In the genomic region with DNA sequence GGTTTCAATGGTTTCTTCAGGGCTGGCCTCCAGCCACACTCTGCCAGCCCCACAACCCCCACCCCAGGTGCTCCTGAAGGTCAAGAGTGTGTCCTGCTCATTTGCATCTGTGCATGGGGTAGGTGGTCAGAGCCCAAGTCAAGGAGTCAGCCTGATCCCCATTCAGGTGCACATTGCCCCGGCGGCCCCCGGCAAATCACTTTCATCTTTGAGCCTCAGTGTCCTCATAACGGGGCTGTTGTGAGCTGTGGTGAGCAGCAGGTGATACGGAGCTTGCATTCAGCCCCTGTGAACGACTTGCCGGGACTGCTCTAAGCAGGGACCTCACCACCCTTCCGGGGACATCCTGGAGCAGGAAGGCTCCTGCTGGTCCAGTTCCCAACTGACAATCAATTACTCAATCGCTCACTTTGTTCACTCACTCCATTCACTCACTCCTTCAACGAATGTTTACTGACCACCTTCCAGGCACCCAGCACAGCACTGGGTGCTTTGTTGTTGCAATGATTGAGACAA, we compare ENCODE assay signal across 16 cellular contexts.
"Had no signal": no experiment of that assay in that cellular context is flagged by ENCODE, and none has a peak within 500 bp of the region (broad histone marks: within the 10 kb centered on the region; RNA-seq: fewer than 3 reads in every experiment).

No MANE protein-coding gene starts in this region.

- H3K4me3 Mint-ChIP-seq: activated naive CD4-positive, alpha-beta T cell treated with anti-CD3 and anti-CD28 coated beads, Interleukin-2, amount 50 U/mL, for 24 hours; neural crest cell; stimulated activated naive CD8-positive, alpha-beta T cell treated with anti-CD3 and anti-CD28 coated beads, Interleukin-15, Interleukin-2, amounts not matched to agents 100 ng/mL and 50 ng/mL, for 24 hours had no signal

- H3K4me3 ChIP-seq: adrenal gland, cardiac muscle cell, ovary, testis had no signal

- DNase-seq: activated CD4-positive, alpha-beta T cell treated with anti-CD3 and anti-CD28 coated beads, Interleukin-2, amount 50 U/mL, for 48 hours; glutamatergic neuron; kidney glomerular epithelial cell; mesenchymal stem cell; ovary; T-helper 1 cell; testis had no signal

- H3K4me1 ChIP-seq: foreskin keratinocyte, testis had no signal

- H3K27ac Mint-ChIP-seq: activated naive CD4-positive, alpha-beta T cell treated with anti-CD3 and anti-CD28 coated beads, Interleukin-2, amount 50 U/mL, for 24 hours; activated T-helper 2 cell treated with anti-CD3 and anti-CD28 coated beads, Interferon-gamma antibody, Interleukin-2, Interleukin-4, amounts not matched to agents 10 μg/mL and 5 μg/mL and 100 μg/mL, durations not matched to agents 14 hours and 24 hours and 36 hours; stimulated activated naive CD8-positive, alpha-beta T cell treated with anti-CD3 and anti-CD28 coated beads, Interleukin-15, Interleukin-2, amounts not matched to agents 100 ng/mL and 50 ng/mL, for 24 hours had no signal

- FAIRE-seq: endometrium had no signal

- H3K36me3 ChIP-seq: adrenal gland, cardiac muscle cell, ovary had no signal

- H3K4me1 Mint-ChIP-seq: activated naive CD4-positive, alpha-beta T cell treated with anti-CD3 and anti-CD28 coated beads, Interleukin-2, amount 50 U/mL, for 24 hours; neural crest cell had no signal

- H3K9me3 Mint-ChIP-seq: activated naive CD4-positive, alpha-beta T cell treated with anti-CD3 and anti-CD28 coated beads, Interleukin-2, amount 50 U/mL, for 24 hours; activated T-helper 2 cell treated with anti-CD3 and anti-CD28 coated beads, Interferon-gamma antibody, Interleukin-2, Interleukin-4, amounts not matched to agents 10 μg/mL and 5 μg/mL and 100 μg/mL, durations not matched to agents 14 hours and 24 hours and 36 hours; neural crest cell; stimulated activated naive CD8-positive, alpha-beta T cell treated with anti-CD3 and anti-CD28 coated beads, Interleukin-15, Interleukin-2, amounts not matched to agents 100 ng/mL and 50 ng/mL, for 24 hours had no signal

- H3K27ac ChIP-seq: adrenal gland, cardiac muscle cell, foreskin keratinocyte, ovary, testis had no signal

- H3K9me3 ChIP-seq: adrenal gland, ovary, testis had no signal

- H3K36me3 Mint-ChIP-seq: activated naive CD4-positive, alpha-beta T cell treated with anti-CD3 and anti-CD28 coated beads, Interleukin-2, amount 50 U/mL, for 24 hours had no signal

- H3K27me3 ChIP-seq: adrenal gland, cardiac muscle cell, foreskin keratinocyte, ovary, testis had no signal

- H3K27me3 Mint-ChIP-seq: activated naive CD4-positive, alpha-beta T cell treated with anti-CD3 and anti-CD28 coated beads, Interleukin-2, amount 50 U/mL, for 24 hours; stimulated activated naive CD8-positive, alpha-beta T cell treated with anti-CD3 and anti-CD28 coated beads, Interleukin-15, Interleukin-2, amounts not matched to agents 100 ng/mL and 50 ng/mL, for 24 hours had no signal

- ATAC-seq: sciatic nerve had no signal
